In genomic region chr2:206989306-206989705, GRCh38 we compare ENCODE assay signal across 9 cellular contexts. TPM values are rescaled to one million over a fixed set of nuclear protein-coding genes. Genes with fewer than 3 reads are reported as not detected.
A peak's percentile ranks its signal among the peaks of the same experiment; 100 is the strongest.
DNase-seq lines count a peak whose midpoint lies in the region; ATAC-seq and TF ChIP-seq lines count a peak whose summit lies in the region.
"Had no signal": no experiment of that assay in that cellular context is flagged by ENCODE, and none has a peak within 500 bp of the region (broad histone marks: within the 10 kb centered on the region; RNA-seq: fewer than 3 reads in every experiment).

No MANE protein-coding gene starts in this region.

- intact Hi-C loops in sciatic nerve (cut with DNase I) (no loop called here), lower leg skin (cut with DNase I; ENCODE audit: low total_unique reads) (no loop called here)

- TF ChIP-seq POLR2A in lower leg skin (IDR thresholded peaks at IDR 0.05), result no peak

- TF ChIP-seq CTCF in fibroblast of villous mesenchyme (IDR thresholded peaks at IDR 0.05; ENCODE audit: insufficient read depth, low read depth, low read length) (peak; percentile 84), lower leg skin (IDR thresholded peaks at IDR 0.05) (no peak)

- DNase-seq in NCI-H146 (lab: John Stamatoyannopoulos, UW) (peak; percentile 32), NCI-H146 treated with DMSO at 0.1 percent for 48 hours (lab: John Stamatoyannopoulos, UW; ENCODE audit: unreplicated experiment) (no peak), SW480 (ENCODE audit: low spot score) (peak; percentile 36), fibroblast of villous mesenchyme (ENCODE audit: low read depth) (no peak), sciatic nerve (ENCODE audit: low spot score) (no peak), lower leg skin (ENCODE audit: low spot score in 2 of 2) (no peak)

- ATAC-seq in GM19043 (IDR thresholded peaks at IDR 0.05; ENCODE audit: low read depth, unreplicated experiment) (peak; percentile 73), HG03432 (IDR thresholded peaks at IDR 0.05; ENCODE audit: unreplicated experiment) (peak; percentile 91), sciatic nerve (peak; percentile 64)

- WGBS in lower leg skin, 2 donors, result 46 to 54% methylated on average over 6 of the region's 6 CpGs

- H3K4me3 ChIP-seq in fibroblast of villous mesenchyme (ENCODE audit: low read depth, low read length) (no peak overlapping the region), lower leg skin (ENCODE audit: low read depth, poor library complexity, severe bottlenecking) (no peak overlapping the region)
- H3K4me3 ChIP-seq: BLaER1 treated with 17β-estradiol and CSF1 and Interleukin-3, amounts not matched to agents 10 nM and 100 nM had no signal

RNA-seq across cellular contexts. Expression of gene CPO, which starts 50.0 kb away (rescaled TPM):
- total RNA-seq in fibroblast of villous mesenchyme (not detected in 2 replicates), sciatic nerve (0.89 TPM), lower leg skin (under 1 TPM in 2 of 4 donors, not detected in 2; 0.27 to 0.39 TPM)

Comparison
In these comparisons a context has a peak if more than half of its experiments do, and no peak if none do; other contexts are left out.
1. DNase-seq: peak in NCI-H146 (single experiment) and SW480 (single experiment); none in NCI-H146 treated with DMSO at 0.1 percent for 48 hours (single experiment), fibroblast of villous mesenchyme (single experiment), sciatic nerve (single experiment) and lower leg skin (0 of 2).
2. Peak in every context shown above with its lines, with median percentiles within 50 percentile points of each other: ATAC-seq.